Comparison of ENCODE assay signal across 21 cellular contexts in the genomic region with DNA sequence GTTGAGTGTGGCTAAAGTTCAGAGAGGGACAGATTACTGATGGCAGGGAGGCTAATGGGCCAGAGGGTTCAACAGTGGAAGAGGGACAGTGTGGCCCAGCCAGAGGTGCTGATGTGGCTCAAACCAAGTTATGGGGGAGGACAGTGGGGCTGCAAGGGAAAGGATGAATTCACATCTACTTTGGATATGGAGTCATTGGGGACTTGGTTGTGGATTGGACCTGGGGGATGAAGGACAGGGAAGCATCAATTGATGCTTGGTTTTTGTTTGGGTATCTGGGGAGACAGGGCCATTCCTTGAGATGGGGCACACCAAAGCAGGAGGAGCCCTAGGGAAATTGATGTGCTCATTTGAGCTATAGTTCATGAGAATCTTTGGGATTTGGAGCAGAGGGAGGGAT. TPM values are rescaled to one million over a fixed set of nuclear protein-coding genes. Genes with fewer than 3 reads are reported as not detected.
DNase-seq lines count a peak whose midpoint lies in the region; ATAC-seq, FAIRE-seq and TF ChIP-seq lines count a peak whose summit lies in the region.
"Had no signal": no experiment of that assay in that cellular context is flagged by ENCODE, and none has a peak within 500 bp of the region (broad histone marks: within the 10 kb centered on the region; RNA-seq: fewer than 3 reads in every experiment).

No MANE protein-coding gene starts in this region.

- H3K27me3 Mint-ChIP-seq in T-helper 17 cell = peaks cover 76% of the 10 kb centered on the region
- H3K27me3 Mint-ChIP-seq in neural crest cell (ENCODE audit: low read depth) = peaks cover 79% of the 10 kb centered on the region

- H4K91ac ChIP-seq in H1 (replicated peaks; ENCODE audit: insufficient read length, low read length) = no peak overlapping the region

- no peak overlapping the region for H3K27ac Mint-ChIP-seq in T-helper 17 cell
- no peak overlapping the region for H3K27ac Mint-ChIP-seq in neural crest cell (ENCODE audit: unreplicated experiment)

- H2BK5ac ChIP-seq in H1 (ENCODE audit: low read depth, low read length) = no peak overlapping the region

- no peak overlapping the region for H2BK120ac ChIP-seq in H1 (replicated peaks; ENCODE audit: low read depth, low read length)

- peaks cover 6 to 36% (median 25%) of the 10 kb centered on the region in 4 experiments for H3K4me1 ChIP-seq in H1 (replicated peaks in 1 of 4; ENCODE audit: control insufficient read depth in 3 of 4, insufficient read depth in 4 of 4, low read length in 3 of 4)

- peaks cover 18% of the 10 kb centered on the region for H3K23me2 ChIP-seq in H1 (ENCODE audit: low read depth, low read length)

- POLR2A ChIA-PET in H1 (lab: Charles Lee; ENCODE audit: partially characterized antibody) = interaction anchor here (1.3 to 1.7 kb wide), 3 partner anchors 11 to 23 kb away, joined by 3 to 4 read pairs (median 3); no protein-coding TSS in a partner anchor

- H4K5ac ChIP-seq in H1 (ENCODE audit: insufficient read length, low read depth, low read length) = no peak overlapping the region

- H3K9ac ChIP-seq in H1 (replicated peaks in 1 of 4; ENCODE audit: extremely low read depth in 1 of 4, low read depth in 3 of 4, low read length in 3 of 4) = no peak overlapping the region
- H3K9ac ChIP-seq: GM23248 had no signal

- H2AK5ac ChIP-seq in H1 (ENCODE audit: low read depth, low read length) = peak overlapping the region; percentile 32

- no peak overlapping the region for H3K23ac ChIP-seq in H1 (ENCODE audit: insufficient read length)

- CTCF ChIA-PET in H1 (lab: Charles Lee; ENCODE audit: partially characterized antibody) = interaction anchor here (1.1 to 2.1 kb wide), 4 partner anchors 10 to 34 kb away, joined by 3 to 7 read pairs (median 5); no protein-coding TSS in a partner anchor

- DNase-seq in DMS 273 (lab: John Stamatoyannopoulos, UW; ENCODE audit: unreplicated experiment) (peak; percentile 97), DMS 273 treated with DMSO at 0.1 percent for 48 hours (lab: John Stamatoyannopoulos, UW) (no peak), T-helper 17 cell (no peak), H1 (ENCODE audit: low read depth in 1 of 2, low spot score in 2 of 2) (no peak), neural crest cell (ENCODE audit: low read depth, low spot score) (no peak), middle frontal gyrus (ENCODE audit: extremely low spot score, low spot score) (no peak), T-helper 9 cell (no peak)
- DNase-seq: AML-193; CD4-positive, alpha-beta memory T cell; DMS53; DND-41; EL; GM23248; HCEC 1CT had no signal

- peaks cover 0 to 4% of the 10 kb centered on the region in 2 experiments for H4K20me1 ChIP-seq in H1 (replicated peaks in 1 of 2; ENCODE audit: control insufficient read depth in 1 of 2, insufficient read depth in 2 of 2, low read length in 2 of 2)

- no peak for TF ChIP-seq EP300 in H1 (IDR thresholded peaks at IDR 0.05; ENCODE audit: borderline replicate concordance in 1 of 2, low read depth in 2 of 2, low read length in 2 of 2)

- H3K4me3 ChIP-seq in H1 (ENCODE audit: extremely low read depth in 1 of 4, insufficient read depth in 2 of 4, low read depth in 3 of 4, low read length in 4 of 4) = no peak overlapping the region
- H3K4me3 ChIP-seq: A549, GM12878, GM23248 had no signal

- H3K36me3 Mint-ChIP-seq in T-helper 17 cell (ENCODE audit: low read depth) = peaks cover 14% of the 10 kb centered on the region
- H3K36me3 Mint-ChIP-seq in neural crest cell (ENCODE audit: low read depth) = no peaks in the 10 kb centered on the region

- H3K9me3 ChIP-seq in T-helper 17 cell (ENCODE audit: control insufficient read depth, low read length, poor library complexity, severe bottlenecking) (no peaks in the 10 kb centered on the region), H1 (ENCODE audit: insufficient read depth in 2 of 2, low read depth in 1 of 2, low read length in 1 of 2) (no peaks in the 10 kb centered on the region)
- H3K9me3 ChIP-seq: A549 had no signal

- TF ChIP-seq RAD21 in H1 (IDR thresholded peaks at IDR 0.05 in 1 of 2, conservative IDR thresholded peaks at IDR 0.05 in 1 of 2; ENCODE audit: low read depth in 2 of 2, low read length in 2 of 2) = no peak

- TF ChIP-seq POLR2A in H1 (IDR thresholded peaks at IDR 0.05; ENCODE audit: control extremely low read depth in 1 of 2, low read depth in 2 of 2, low read length in 2 of 2) = no peak

- H3K9me3 Mint-ChIP-seq in neural crest cell = no peaks in the 10 kb centered on the region

- ATAC-seq in T-helper 17 cell (no peak), HG03039 (IDR thresholded peaks at IDR 0.05; ENCODE audit: unreplicated experiment) (no peak)
- ATAC-seq: A549, GM12878 had no signal

- H3K4me3 Mint-ChIP-seq in T-helper 17 cell = peak overlapping the region; percentile 3
- H3K4me3 Mint-ChIP-seq in neural crest cell = peak overlapping the region; percentile 7
- H3K4me3 Mint-ChIP-seq: CD4-positive, alpha-beta memory T cell had no signal

- H3K79me1 ChIP-seq in H1 (ENCODE audit: low read depth, low read length) = no peaks in the 10 kb centered on the region; the same call in 1 of the 2 replicates

- H3K27ac ChIP-seq in H1 (ENCODE audit: low read depth, low read length) = no peak overlapping the region
- H3K27ac ChIP-seq: 22Rv1, A549, C4-2B, GM23248, HL-60 had no signal

- peaks cover 5 to 40% (median 33%) of the 10 kb centered on the region in 4 experiments for H3K27me3 ChIP-seq in H1 (replicated peaks in 1 of 4; ENCODE audit: control insufficient read depth in 3 of 4, extremely low read depth in 1 of 4, insufficient read depth in 3 of 4, low read length in 3 of 4)

- no peak overlapping the region; a peak in 1 of 4 replicates for H3K4me2 ChIP-seq in H1 (ENCODE audit: insufficient read depth in 1 of 2, low read depth in 2 of 2, low read length in 2 of 2)
- H3K4me2 ChIP-seq: A549 had no signal

- TF ChIP-seq CTCF in H1 (IDR thresholded peaks at IDR 0.05; ENCODE audit: control extremely low read depth in 1 of 3, insufficient read depth in 1 of 3, low read depth in 1 of 3, low read length in 3 of 3) (no peak), neural crest cell (conservative IDR thresholded peaks at IDR 0.05) (no peak)

- no peak overlapping the region for H2AFZ ChIP-seq in H1 (ENCODE audit: low read length)
- H2AFZ ChIP-seq: GM23248 had no signal

- 0 out of 2 replicates have a peak overlapping the region, but pooled peaks have one; percentile 50 for H2BK12ac ChIP-seq in H1 (ENCODE audit: low read depth, low read length)

- no peak overlapping the region for H3K56ac ChIP-seq in H1 (replicated peaks; ENCODE audit: insufficient read length, low read depth, low read length)

- FAIRE-seq in H1 (lab: Jason Lieb, UNC) = no peak
- FAIRE-seq: A549, GM12878, H54 had no signal

- no peak overlapping the region for H4K8ac ChIP-seq in H1 (ENCODE audit: extremely low read depth, insufficient read depth, low read length)

- no peak overlapping the region; the same call in 1 of the 2 replicates for H3K18ac ChIP-seq in H1 (ENCODE audit: extremely low read depth, low read length)

- H3K14ac ChIP-seq in H1 (ENCODE audit: insufficient read length) = no peak overlapping the region

- H2BK20ac ChIP-seq in H1 (ENCODE audit: low read length) = no peak overlapping the region

- H3K4me1 Mint-ChIP-seq in T-helper 17 cell = peaks cover 19% of the 10 kb centered on the region
- peaks cover 15% of the 10 kb centered on the region for H3K4me1 Mint-ChIP-seq in neural crest cell

- peak overlapping the region; percentile 12; the same call in 1 of the 2 replicates for H2BK15ac ChIP-seq in H1 (ENCODE audit: low read length)

- H3K36me3 ChIP-seq in H1 (ENCODE audit: control insufficient read depth in 2 of 4, insufficient read depth in 4 of 4, low read length in 3 of 4) = no peaks in the 10 kb centered on the region

- H3K4ac ChIP-seq in H1 (replicated peaks; ENCODE audit: insufficient read length, low read depth, low read length) = no peak overlapping the region

- no peaks in the 10 kb centered on the region for H3K79me2 ChIP-seq in H1 (ENCODE audit: control insufficient read depth in 1 of 2, insufficient read depth in 2 of 2, low read length in 2 of 2)

TF ChIP-seq in H1, 55 proteins besides CTCF, POLR2A, EP300 and RAD21 (continues in another document):
- TF ChIP-seq NRF1 (IDR thresholded peaks at IDR 0.05; ENCODE audit: low read depth, low read length) (no peak), KDM5A (IDR thresholded peaks at IDR 0.05; ENCODE audit: low read length) (no peak), ASH2L (IDR thresholded peaks at IDR 0.05; ENCODE audit: low read length) (no peak), GTF2F1 (IDR thresholded peaks at IDR 0.05; ENCODE audit: borderline replicate concordance, low read depth, low read length) (no peak), TCF12 (IDR thresholded peaks at IDR 0.05; ENCODE audit: low read depth, low read length) (no peak), ZNF274 (IDR thresholded peaks at IDR 0.05; ENCODE audit: borderline replicate concordance, extremely low read depth, low read length) (no peak), SRF (IDR thresholded peaks at IDR 0.05; ENCODE audit: low read depth, low read length) (no peak), CBX8 (IDR thresholded peaks at IDR 0.05; ENCODE audit: borderline replicate concordance, low read depth, low read length) (no peak), CTBP2 (IDR thresholded peaks at IDR 0.05; ENCODE audit: borderline replicate concordance, insufficient read depth, insufficient read length, low read length) (no peak), KDM4A (IDR thresholded peaks at IDR 0.05; ENCODE audit: low read depth, low read length, severe bottlenecking) (no peak), NANOG (IDR thresholded peaks at IDR 0.05; ENCODE audit: insufficient read depth, low read depth, low read length, poor library complexity, severe bottlenecking) (no peak), HDAC6 (IDR thresholded peaks at IDR 0.05; ENCODE audit: low read depth, low read length) (no peak), SP4 (IDR thresholded peaks at IDR 0.05; ENCODE audit: low read length) (no peak), TBP (IDR thresholded peaks at IDR 0.05; ENCODE audit: low read depth, low read length) (no peak), PHF8 (conservative IDR thresholded peaks at IDR 0.05; ENCODE audit: low read depth, low read length) (no peak), HDAC2 (IDR thresholded peaks at IDR 0.05; ENCODE audit: borderline replicate concordance in 1 of 2, low read depth in 2 of 2, low read length in 2 of 2) (no peak)

RNA-seq across cellular contexts. Expression of a gene that starts 23.3 kb away (rescaled TPM):
- total RNA-seq in T-helper 17 cell = 1 to 10 TPM in 1 of 2 donors, under 1 TPM in 1; 0.86 to 1.8 TPM
- total RNA-seq in H1 (2021; fragmentation: NEBNext Ultra II Directional; extraction: Animal tissue kit (Norgen Biotek cat#: 25700)) = 3.0 and 3.8 TPM in 2 replicates
- 0.59 and 1.2 TPM in 2 replicates for polyA plus RNA-seq in H1 (2011; rRNA removed)
- 0.52 TPM for polyA plus RNA-seq in H1 (2011; cell fraction: cytosol; rRNA removed)
- polyA plus RNA-seq in H1 (2011; cell fraction: nucleus; rRNA removed) = 1.8 TPM
- polyA plus RNA-seq in H1 (2012, experiment 1 of 2) = 2.2 to 4.1 TPM (median 3.4 TPM) in 4 replicates
- 1.4 TPM for polyA plus RNA-seq in H1 (2012, experiment 2 of 2)
- polyA plus RNA-seq in H1 (2013, experiment 1 of 2) = 1.9 TPM
- 1.8 TPM for polyA plus RNA-seq in H1 (2013, experiment 2 of 2)
- polyA minus RNA-seq in H1 (2011; rRNA and poly(A)+ RNA removed) = 0.27 and 0.54 TPM in 2 replicates
- 2.3 TPM for polyA minus RNA-seq in H1 (2011; cell fraction: cytosol; rRNA and poly(A)+ RNA removed)
- 2.8 TPM for polyA minus RNA-seq in H1 (2011; cell fraction: nucleus; rRNA and poly(A)+ RNA removed)
- total RNA-seq in neural crest cell = 1.2 and 1.4 TPM in 2 replicates
- total RNA-seq: CD4-positive, alpha-beta memory T cell; GM12878; GM23248 had no signal
- polyA plus RNA-seq: CD4-positive, alpha-beta memory T cell; GM23248 had no signal
